28 cellular contexts compared by ENCODE assay signal in the genomic region with DNA sequence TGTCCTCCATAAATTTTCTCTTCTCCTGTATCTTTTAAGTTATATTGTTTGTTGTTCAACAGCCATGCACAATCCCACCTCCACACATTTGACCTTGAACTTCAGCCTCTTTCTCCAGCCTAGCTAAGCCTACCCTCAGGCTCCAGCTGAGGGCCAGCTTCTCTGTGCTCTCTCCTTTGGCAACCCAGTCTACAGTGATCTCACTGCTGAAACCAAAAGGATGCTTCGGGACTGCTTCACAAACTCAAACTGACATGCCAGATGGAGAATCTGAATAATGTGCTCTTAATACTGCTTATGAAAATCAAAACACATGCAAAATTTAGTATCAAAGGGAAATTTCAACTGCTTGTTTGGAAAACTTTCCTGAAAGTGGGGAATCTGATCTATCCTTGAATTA. TPM values are rescaled to one million over a fixed set of nuclear protein-coding genes. Genes with fewer than 3 reads are reported as not detected.
"Had no signal": no experiment of that assay in that cellular context is flagged by ENCODE, and none has a peak within 500 bp of the region (broad histone marks: within the 10 kb centered on the region; RNA-seq: fewer than 3 reads in every experiment).

No MANE protein-coding gene starts in this region.

- ATAC-seq: activated CD8-positive, alpha-beta T cell treated with anti-CD3 and anti-CD28 coated beads for 36 hours; activated T-cell treated with anti-CD3 and anti-CD28 coated beads, Interleukin-2, amount 50 U/mL, for 4 hours; activated T-helper 17 cell treated with anti-CD3 and anti-CD28 coated beads, Interleukin-2, amount 50 U/mL, for 72 hours; gastroesophageal sphincter; left cardiac atrium; left ventricle myocardium superior; stimulated activated naive B cell treated with anti-CD40 and anti-IgM and Interleukin-4, amounts not matched to agents 10 μg/mL and 1 μg/mL and 100 μg/mL, for 72 hours; upper lobe of right lung had no signal

- H3K4me3 Mint-ChIP-seq: activated B cell treated with CpG ODN at 0.5 μM for 24 hours; activated CD8-positive, alpha-beta T cell treated with anti-CD3 and anti-CD28 coated beads for 36 hours; activated T-cell treated with anti-CD3 and anti-CD28 coated beads, Interleukin-2, amount 50 U/mL, for 4 hours; activated T-helper 17 cell treated with anti-CD3 and anti-CD28 coated beads, Interleukin-2, amount 50 U/mL, for 72 hours; nephron; stimulated activated naive B cell treated with anti-CD40 and anti-IgM and Interleukin-4, amounts not matched to agents 10 μg/mL and 1 μg/mL and 100 μg/mL, for 72 hours; T-helper 2 cell treated with Interferon-gamma antibody and Interleukin-4, amounts not matched to agents 5 μg/mL and 100 μg/mL, for 36 hours had no signal

- H3K9me3 Mint-ChIP-seq: nephron had no signal

- H3K4me1 ChIP-seq: breast epithelium, gastroesophageal sphincter, thyroid gland had no signal

- H3K4me3 ChIP-seq: breast epithelium, esophagus squamous epithelium, gastroesophageal sphincter, hepatocyte, smooth muscle cell, stomach, thyroid gland, upper lobe of right lung had no signal

- H3K27ac ChIP-seq: breast epithelium, epithelial cell of prostate, esophagus squamous epithelium, gastroesophageal sphincter, hepatocyte, stomach, thyroid gland, upper lobe of right lung had no signal

- H3K36me3 Mint-ChIP-seq: stimulated activated naive B cell treated with anti-CD40 and anti-IgM and Interleukin-4, amounts not matched to agents 10 μg/mL and 1 μg/mL and 100 μg/mL, for 72 hours had no signal

- H3K27ac Mint-ChIP-seq: activated B cell treated with CpG ODN at 0.5 μM for 24 hours; activated CD8-positive, alpha-beta T cell treated with anti-CD3 and anti-CD28 coated beads for 36 hours; activated T-helper 17 cell treated with anti-CD3 and anti-CD28 coated beads, Interleukin-2, amount 50 U/mL, for 72 hours; nephron; progenitor cell of endocrine pancreas; stimulated activated naive B cell treated with anti-CD40 and anti-IgM and Interleukin-4, amounts not matched to agents 10 μg/mL and 1 μg/mL and 100 μg/mL, for 72 hours; T-helper 2 cell treated with Interferon-gamma antibody and Interleukin-4, amounts not matched to agents 5 μg/mL and 100 μg/mL, for 36 hours had no signal

- H3K27me3 Mint-ChIP-seq: progenitor cell of endocrine pancreas had no signal

- H3K36me3 ChIP-seq: breast epithelium, esophagus squamous epithelium, gastroesophageal sphincter, stomach, thyroid gland, upper lobe of right lung had no signal

- H3K9me3 ChIP-seq: breast epithelium, thyroid gland, upper lobe of right lung had no signal

- DNase-seq: activated B cell treated with CpG ODN at 0.5 μM for 24 hours; activated CD4-positive, alpha-beta T cell treated with anti-CD3 and anti-CD28 coated beads, Interleukin-2, amount 50 U/mL, for 1 hour; activated CD8-positive, alpha-beta T cell treated with anti-CD3 and anti-CD28 coated beads for 36 hours; activated gamma-delta T cell treated with Interleukin-2 at 50 U/mL for 16 hours; activated naive CD4-positive, alpha-beta T cell treated with anti-CD3 and anti-CD28 coated beads, Interleukin-2, amount 50 U/mL, for 16 hours; activated T-cell treated with anti-CD3 and anti-CD28 coated beads, Interleukin-2, amount 50 U/mL, for 4 hours; amygdala; central memory CD4-positive, alpha-beta T cell; dermis blood vessel endothelial cell; effector CD8-positive, alpha-beta T cell; esophagus squamous epithelium; left cardiac atrium; left ventricle myocardium superior; stimulated activated CD4-positive, alpha-beta T cell treated with anti-CD3 and anti-CD28 coated beads, Interleukin-1b, Interleukin-23, amount 100 ng/mL, for 48 hours; stimulated activated CD4-positive, alpha-beta T cell treated with anti-CD3 and anti-CD28 coated beads, Interleukin-4, amount 100 ng/mL, for 4 hours; stimulated activated naive B cell treated with anti-CD40 and anti-IgM and Interleukin-4, amounts not matched to agents 10 μg/mL and 1 μg/mL and 100 μg/mL, for 72 hours; stomach; thyroid gland; upper lobe of right lung had no signal

- H3K27me3 ChIP-seq: breast epithelium, esophagus squamous epithelium, gastroesophageal sphincter, hepatocyte, stomach, thyroid gland, upper lobe of right lung had no signal

- H3K4me1 Mint-ChIP-seq: activated T-helper 17 cell treated with anti-CD3 and anti-CD28 coated beads, Interleukin-2, amount 50 U/mL, for 72 hours had no signal

- H3K4me2 ChIP-seq: hepatocyte, smooth muscle cell had no signal

RNA-seq across cellular contexts. Expression of a gene that starts 16.1 kb away (rescaled TPM):
- total RNA-seq: activated CD8-positive, alpha-beta T cell treated with anti-CD3 and anti-CD28 coated beads for 36 hours; activated T-helper 17 cell treated with anti-CD3 and anti-CD28 coated beads, Interleukin-2, amount 50 U/mL, for 72 hours had no signal
